ENCODE assay signal across 18 cellular contexts in the genomic region with DNA sequence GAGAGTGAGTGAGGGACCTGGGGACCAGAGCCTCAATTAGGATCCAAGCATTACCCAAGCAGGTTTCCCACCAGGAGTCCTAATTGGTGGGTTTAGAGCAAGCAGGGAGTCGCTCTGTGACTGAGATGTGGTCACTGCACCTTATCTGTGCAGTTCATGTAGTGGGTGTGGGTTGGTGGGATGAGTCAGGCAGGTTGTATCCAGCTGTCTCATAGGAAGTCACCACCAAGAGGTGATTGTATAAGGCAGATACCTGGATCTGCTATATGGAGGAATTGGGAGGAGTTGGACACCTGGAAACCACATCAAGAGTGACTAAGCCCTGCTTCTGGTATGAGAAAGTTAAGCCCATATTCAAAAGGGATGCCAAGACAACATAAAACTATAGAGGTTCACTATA.
"Had no signal": no experiment of that assay in that cellular context is flagged by ENCODE, and none has a peak within 500 bp of the region (broad histone marks: within the 10 kb centered on the region; RNA-seq: fewer than 3 reads in every experiment).

No MANE protein-coding gene starts in this region.

- ATAC-seq: activated CD4-positive, alpha-beta T cell treated with anti-CD3 and anti-CD28 coated beads for 36 hours; activated CD8-positive, alpha-beta memory T cell treated with anti-CD3 and anti-CD28 coated beads, Interleukin-2, amount 10 ng/mL, durations not matched to agents 7 days and 5 days; left colon; lower lobe of right lung; right lobe of liver had no signal

- H3K4me1 ChIP-seq: colonic mucosa, right lobe of liver, spleen, uterus had no signal

- H3K27ac ChIP-seq: colonic mucosa, lower lobe of right lung, right lobe of liver, spleen, thoracic aorta, uterus had no signal

- H3K36me3 Mint-ChIP-seq: activated CD4-positive, alpha-beta memory T cell treated with anti-CD3 and anti-CD28 coated beads for 36 hours; activated CD8-positive, alpha-beta memory T cell treated with anti-CD3 and anti-CD28 coated beads, Interleukin-2, amount 10 ng/mL, durations not matched to agents 7 days and 5 days; activated naive CD4-positive, alpha-beta T cell treated with anti-CD3 and anti-CD28 coated beads, Interleukin-2, amount 10 ng/mL, durations not matched to agents 7 days and 5 days; immature natural killer cell had no signal

- DNase-seq: activated CD4-positive, alpha-beta memory T cell treated with anti-CD3 and anti-CD28 coated beads for 36 hours; activated CD4-positive, alpha-beta T cell treated with anti-CD3 and anti-CD28 coated beads for 36 hours; activated CD8-positive, alpha-beta memory T cell treated with anti-CD3 and anti-CD28 coated beads, Interleukin-2, amount 10 ng/mL, durations not matched to agents 7 days and 5 days; activated naive CD4-positive, alpha-beta T cell treated with anti-CD3 and anti-CD28 coated beads, Interleukin-2, amount 10 ng/mL, durations not matched to agents 7 days and 5 days; activated T-cell treated with anti-CD3 and anti-CD28 coated beads, Interleukin-2, amount 50 U/mL, for 1 hour; colonic mucosa; foreskin melanocyte; immature natural killer cell; left colon; lower lobe of right lung; midbrain; right lobe of liver; spleen; T-helper 2 cell; uterus had no signal

- H3K36me3 ChIP-seq: colonic mucosa, lower lobe of right lung, right lobe of liver, spleen, thoracic aorta had no signal

- H3K4me3 ChIP-seq: colonic mucosa, lower lobe of right lung, right lobe of liver, spleen, thoracic aorta, uterus had no signal

- H3K4me1 Mint-ChIP-seq: activated CD4-positive, alpha-beta T cell treated with anti-CD3 and anti-CD28 coated beads for 36 hours; activated CD8-positive, alpha-beta memory T cell treated with anti-CD3 and anti-CD28 coated beads, Interleukin-2, amount 10 ng/mL, durations not matched to agents 7 days and 5 days; activated naive CD4-positive, alpha-beta T cell treated with anti-CD3 and anti-CD28 coated beads, Interleukin-2, amount 10 ng/mL, durations not matched to agents 7 days and 5 days; immature natural killer cell; neural crest cell had no signal

- H3K27me3 Mint-ChIP-seq: activated CD4-positive, alpha-beta memory T cell treated with anti-CD3 and anti-CD28 coated beads for 36 hours; activated CD4-positive, alpha-beta T cell treated with anti-CD3 and anti-CD28 coated beads for 36 hours; activated CD8-positive, alpha-beta memory T cell treated with anti-CD3 and anti-CD28 coated beads, Interleukin-2, amount 10 ng/mL, durations not matched to agents 7 days and 5 days; activated naive CD4-positive, alpha-beta T cell treated with anti-CD3 and anti-CD28 coated beads, Interleukin-2, amount 10 ng/mL, durations not matched to agents 7 days and 5 days had no signal

- H3K27me3 ChIP-seq: colonic mucosa, right lobe of liver, spleen, uterus had no signal

- H3K4me3 Mint-ChIP-seq: activated CD4-positive, alpha-beta memory T cell treated with anti-CD3 and anti-CD28 coated beads for 36 hours; activated CD4-positive, alpha-beta T cell treated with anti-CD3 and anti-CD28 coated beads for 36 hours; activated CD8-positive, alpha-beta memory T cell treated with anti-CD3 and anti-CD28 coated beads, Interleukin-2, amount 10 ng/mL, durations not matched to agents 7 days and 5 days; activated naive CD4-positive, alpha-beta T cell treated with anti-CD3 and anti-CD28 coated beads, Interleukin-2, amount 10 ng/mL, durations not matched to agents 7 days and 5 days; immature natural killer cell; neural crest cell had no signal

- H3K9me3 Mint-ChIP-seq: neural crest cell had no signal

- H3K9me3 ChIP-seq: colonic mucosa, lower lobe of right lung, right lobe of liver, thoracic aorta had no signal

- H3K27ac Mint-ChIP-seq: activated CD4-positive, alpha-beta memory T cell treated with anti-CD3 and anti-CD28 coated beads for 36 hours; activated CD4-positive, alpha-beta T cell treated with anti-CD3 and anti-CD28 coated beads for 36 hours; activated CD8-positive, alpha-beta memory T cell treated with anti-CD3 and anti-CD28 coated beads, Interleukin-2, amount 10 ng/mL, durations not matched to agents 7 days and 5 days; activated naive CD4-positive, alpha-beta T cell treated with anti-CD3 and anti-CD28 coated beads, Interleukin-2, amount 10 ng/mL, durations not matched to agents 7 days and 5 days; activated T-helper 2 cell treated with anti-CD3 and anti-CD28 coated beads, Interferon-gamma antibody, Interleukin-2, Interleukin-4, amounts not matched to agents 10 μg/mL and 5 μg/mL and 100 μg/mL, durations not matched to agents 14 hours and 24 hours and 36 hours; immature natural killer cell had no signal
